ENCODE assay signal across 26 cellular contexts in the genomic region with DNA sequence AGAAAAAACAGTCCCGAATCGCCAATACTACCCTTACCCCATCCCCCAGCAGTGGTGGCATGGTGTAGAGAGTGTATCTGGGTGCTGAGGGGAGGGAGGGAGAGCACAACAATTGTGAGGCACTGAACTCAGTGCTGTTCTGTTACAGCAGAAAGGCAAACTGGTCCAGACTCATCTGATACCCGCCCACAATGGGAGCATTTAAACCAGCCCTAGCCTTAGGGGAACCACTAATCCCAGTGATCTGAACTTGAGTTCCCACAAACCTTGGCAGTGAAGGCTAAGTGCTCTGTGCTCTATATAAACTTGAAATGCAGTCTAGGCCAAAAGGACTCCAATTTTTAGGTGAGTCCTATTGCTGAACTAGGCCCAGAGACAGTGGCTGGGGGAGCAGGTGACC.
"Had no signal": no experiment of that assay in that cellular context is flagged by ENCODE, and none has a peak within 500 bp of the region (broad histone marks: within the 10 kb centered on the region; RNA-seq: fewer than 3 reads in every experiment).

No MANE protein-coding gene starts in this region.

- H3K27me3 ChIP-seq: left lung, ovary, sigmoid colon, tibial nerve, upper lobe of left lung had no signal

- H3K9me3 ChIP-seq: ovary, psoas muscle, sigmoid colon, thoracic aorta, tibial nerve, upper lobe of left lung had no signal

- H3K36me3 ChIP-seq: left lung, ovary, sigmoid colon, thoracic aorta, tibial nerve, upper lobe of left lung had no signal

- ATAC-seq: left cardiac atrium; left lung; naive thymus-derived CD4-positive, alpha-beta T cell; psoas muscle; right cardiac atrium; stimulated activated memory B cell treated with anti-CD40 and anti-IgM and Interleukin-4, amounts not matched to agents 10 μg/mL and 1 μg/mL and 100 μg/mL, for 72 hours; stimulated activated naive CD8-positive, alpha-beta T cell treated with anti-CD3 and anti-CD28 coated beads, Interleukin-15, Interleukin-2, amounts not matched to agents 100 U/mL and 50 U/mL, for 24 hours had no signal

- FAIRE-seq: endothelial cell of umbilical vein, frontal cortex, urothelium cell line had no signal

- H3K4me3 ChIP-seq: coronary artery, left lung, ovary, psoas muscle, sigmoid colon, thoracic aorta, tibial nerve, upper lobe of left lung had no signal

- H3K27ac ChIP-seq: coronary artery, left lung, ovary, psoas muscle, sigmoid colon, thoracic aorta, tibial nerve, upper lobe of left lung had no signal

- DNase-seq: dermis blood vessel endothelial cell; effector memory CD4-positive, alpha-beta T cell; head of caudate nucleus; left cardiac atrium; left lung; mesendoderm; midbrain; naive thymus-derived CD4-positive, alpha-beta T cell; nephron progenitor cell; nucleus accumbens; ovary; posterior cingulate gyrus; psoas muscle; right cardiac atrium; sigmoid colon; stimulated activated CD4-positive, alpha-beta T cell treated with anti-CD3 and anti-CD28 coated beads, Interleukin-2, amount 100 ng/mL, for 24 hours; stimulated activated CD4-positive, alpha-beta T cell treated with anti-CD3 and anti-CD28 coated beads, Interleukin-4, amount 100 ng/mL, for 24 hours; stimulated activated naive CD8-positive, alpha-beta T cell treated with anti-CD3 and anti-CD28 coated beads, Interleukin-15, Interleukin-2, amounts not matched to agents 100 U/mL and 50 U/mL, for 24 hours; upper lobe of left lung had no signal

- H3K4me1 ChIP-seq: left lung, psoas muscle, sigmoid colon, tibial nerve, upper lobe of left lung had no signal
